27 cellular contexts compared by ENCODE assay signal in genomic region chr6:68723128-68723527, GRCh38.
DNase-seq lines count a peak whose midpoint lies in the region; ATAC-seq, FAIRE-seq and TF ChIP-seq lines count a peak whose summit lies in the region.
"Had no signal": no experiment of that assay in that cellular context is flagged by ENCODE, and none has a peak within 500 bp of the region (broad histone marks: within the 10 kb centered on the region; RNA-seq: fewer than 3 reads in every experiment).

No MANE protein-coding gene starts in this region.

- H3K9ac ChIP-seq in K562 (ENCODE audit: insufficient read depth in 1 of 2, low read depth in 2 of 2, low read length in 2 of 2), result no peak overlapping the region
- H3K9ac ChIP-seq: BLaER1 had no signal

- H3K27me3 Mint-ChIP-seq in glutamatergic neuron (ENCODE audit: unreplicated experiment) (peaks cover 6% of the 10 kb centered on the region), nephron (ENCODE audit: low read depth) (no peaks in the 10 kb centered on the region)
- H3K27me3 Mint-ChIP-seq: CD4-positive, alpha-beta memory T cell; CD4-positive, CD25-positive, alpha-beta regulatory T cell; CD8-positive, alpha-beta memory T cell had no signal

- intact Hi-C loops in K562 (cut with micrococcal nuclease) (no loop called here), tibial artery (cut with DNase I; ENCODE audit: low total_unique reads) (no loop called here)

- H3K4me1 ChIP-seq in K562 (replicated peaks in 1 of 2; ENCODE audit: control insufficient read depth in 2 of 2, insufficient read depth in 2 of 2, low read length in 2 of 2) (peaks cover 4 to 33% of the 10 kb centered on the region in 2 experiments; a peak in 3 of 5 replicates), tibial artery (no peaks in the 10 kb centered on the region)
- H3K4me1 ChIP-seq: BLaER1 had no signal

- in situ Hi-C loops in K562 (cut with MboI), result no loop called here

- H3K36me3 ChIP-seq in K562 (ENCODE audit: control insufficient read depth, insufficient read depth, low read length) (no peaks in the 10 kb centered on the region), tibial artery (no peaks in the 10 kb centered on the region)
- H3K36me3 ChIP-seq: BLaER1 had no signal

- no peak overlapping the region for H3K4me3 ChIP-seq in K562
- H3K4me3 ChIP-seq in tibial artery, result no peak overlapping the region
- H3K4me3 ChIP-seq: BLaER1, GM12878 had no signal

- no peak overlapping the region for H2AFZ ChIP-seq in K562 (ENCODE audit: low read depth, low read length)

- FAIRE-seq in K562 (lab: Jason Lieb, UNC), result no peak
- FAIRE-seq: A204.1, GM12878, GM12892, GM18507, GM19239 had no signal

- POLR2A ChIA-PET in K562 (lab: Yijun Ruan, JAX), result interaction anchor here (0.6 to 0.7 kb wide), 2 partner anchors 9 to 98 kb away, joined by 3 to 4 read pairs; no protein-coding TSS in a partner anchor

- H3K4me2 ChIP-seq in K562 (ENCODE audit: insufficient read depth, low read length), result no peak overlapping the region
- H3K4me2 ChIP-seq: BLaER1 had no signal

- no peak for ATAC-seq in K562
- ATAC-seq: GM12878 had no signal

- H3K9me1 ChIP-seq in K562 (ENCODE audit: control insufficient read depth, insufficient read depth, low read length), result no peaks in the 10 kb centered on the region

- H3K27me3 ChIP-seq in K562 (ENCODE audit: control insufficient read depth in 2 of 2, insufficient read depth in 2 of 2, low read length in 2 of 2) (no peaks in the 10 kb centered on the region), tibial artery (no peaks in the 10 kb centered on the region)
- H3K27me3 ChIP-seq: BE2C, BLaER1 had no signal

- H4K20me1 ChIP-seq in K562 (replicated peaks; ENCODE audit: control insufficient read depth, insufficient read depth, low read length), result no peaks in the 10 kb centered on the region
- H4K20me1 ChIP-seq: BLaER1 had no signal

- H3K9me3 Mint-ChIP-seq in glutamatergic neuron (ENCODE audit: unreplicated experiment) (peaks cover 6% of the 10 kb centered on the region), nephron (no peaks in the 10 kb centered on the region)
- H3K9me3 Mint-ChIP-seq: CD14-positive monocyte had no signal

- no peaks in the 10 kb centered on the region for H3K9me3 ChIP-seq in K562 (replicated peaks; ENCODE audit: control insufficient read depth, insufficient read depth, low read depth, low read length)
- H3K9me3 ChIP-seq in tibial artery, result no peaks in the 10 kb centered on the region
- H3K9me3 ChIP-seq: BE2C, BLaER1 had no signal

- WGBS in K562 (ENCODE audit: insufficient coverage, low coverage, missing lambda C conversion rate), result 13% methylated on average over 2 of the region's 2 CpGs

- TF ChIP-seq EP300 in K562 (IDR thresholded peaks at IDR 0.05; ENCODE audit: low read length), result no peak

- H3K79me2 ChIP-seq in K562 (ENCODE audit: control insufficient read depth, insufficient read depth, low read length), result no peaks in the 10 kb centered on the region; the same call in 2 of the 3 replicates

- H3K27ac Mint-ChIP-seq in glutamatergic neuron (ENCODE audit: unreplicated experiment) (peak overlapping the region; percentile 76), nephron (peak overlapping the region; percentile 27 to 88 (median 79))
- H3K27ac Mint-ChIP-seq: CD14-positive monocyte; CD4-positive, alpha-beta memory T cell; CD4-positive, CD25-positive, alpha-beta regulatory T cell; CD8-positive, alpha-beta memory T cell had no signal

- H3K4me3 Mint-ChIP-seq in glutamatergic neuron (ENCODE audit: unreplicated experiment) (no peak overlapping the region), nephron (no peak overlapping the region)
- H3K4me3 Mint-ChIP-seq: CD14-positive monocyte; CD4-positive, alpha-beta memory T cell; CD4-positive, CD25-positive, alpha-beta regulatory T cell; CD8-positive, alpha-beta memory T cell had no signal

- H3K27ac ChIP-seq in K562 (ENCODE audit: extremely low read depth, low read depth, low read length), result no peak overlapping the region
- no peak overlapping the region for H3K27ac ChIP-seq in tibial artery
- H3K27ac ChIP-seq: BLaER1 had no signal

- no TSS peak for BruUV-seq in K562 (replicated peaks; lab: Mats Ljungman, UMichigan)

- no peak for TF ChIP-seq CTCF in K562 (IDR thresholded peaks at IDR 0.05 in 2 of 3, conservative IDR thresholded peaks at IDR 0.05 in 1 of 3; ENCODE audit: insufficient read depth in 2 of 3, low read depth in 1 of 3, low read length in 3 of 3)
- TF ChIP-seq CTCF in glutamatergic neuron (IDR thresholded peaks at IDR 0.05; ENCODE audit: partially characterized antibody, unreplicated experiment), result no peak
- no peak for TF ChIP-seq CTCF in nephron (IDR thresholded peaks at IDR 0.05; ENCODE audit: unreplicated experiment in 3 of 3)
- no peak for TF ChIP-seq CTCF in tibial artery (IDR thresholded peaks at IDR 0.05)

- H3K4me1 Mint-ChIP-seq in glutamatergic neuron (ENCODE audit: low read depth, unreplicated experiment), result peaks cover 50% of the 10 kb centered on the region
- H3K4me1 Mint-ChIP-seq in nephron, result peaks cover 45% of the 10 kb centered on the region
- H3K4me1 Mint-ChIP-seq: CD14-positive monocyte; CD4-positive, alpha-beta memory T cell; CD4-positive, CD25-positive, alpha-beta regulatory T cell; CD8-positive, alpha-beta memory T cell had no signal

- H3K36me3 Mint-ChIP-seq in glutamatergic neuron (ENCODE audit: unreplicated experiment) (no peaks in the 10 kb centered on the region), nephron (ENCODE audit: low read depth) (no peaks in the 10 kb centered on the region)
- H3K36me3 Mint-ChIP-seq: CD14-positive monocyte; CD4-positive, alpha-beta memory T cell; CD4-positive, CD25-positive, alpha-beta regulatory T cell; CD8-positive, alpha-beta memory T cell had no signal

- DNase-seq in K562 (ENCODE audit: extremely low read depth in 1 of 4, low spot score in 3 of 4) (peak in 2 of 4 experiments; percentile 11 to 19), glutamatergic neuron (no peak), NCI-H1417 treated with DMSO at 0.1 percent for 48 hours (lab: John Stamatoyannopoulos, UW) (no peak), tibial artery (no peak)
- DNase-seq: 8988T; ACHN; BE2C; C1 segment of cervical spinal cord; CD4-positive, alpha-beta memory T cell; CD4-positive, CD25-positive, alpha-beta regulatory T cell; CD8-positive, alpha-beta memory T cell; COR-L47; DMS 273 treated with DMSO at 0.1 percent for 48 hours; DMS153; DMS53; DMS79; DND-41; EL; GDM1 had no signal

- CTCF ChIA-PET in K562 (lab: Yijun Ruan, JAX; ENCODE audit: low intra/inter-chr PET ratio), result no interaction called here

- TF ChIP-seq POLR2A in K562 (conservative IDR thresholded peaks at IDR 0.05), result no peak

- no peak for TF ChIP-seq RAD21 in K562 (CRISPR knock-in tag; conservative IDR thresholded peaks at IDR 0.05 in 1 of 2, IDR thresholded peaks at IDR 0.05 in 1 of 2)

TF ChIP-seq in K562, 482 proteins besides CTCF, POLR2A, EP300 and RAD21 (continues in another document):
- no peak for TF ChIP-seq ZNF311 (CRISPR knock-in tag; IDR thresholded peaks at IDR 0.05)
- peak; percentile 85 for TF ChIP-seq CBFA2T3 (IDR thresholded peaks at IDR 0.05)
- peak; percentile 22; the same call in 1 of the 2 replicates for TF ChIP-seq PML (IDR thresholded peaks at IDR 0.05; ENCODE audit: low read length)
- 0 out of 2 replicates have a peak, but pooled peaks have one; percentile 47 for TF ChIP-seq TCF3 (CRISPR knock-in tag; IDR thresholded peaks at IDR 0.05)
- peak; percentile 63 for TF ChIP-seq TAL1 (IDR thresholded peaks at IDR 0.05)
- TF ChIP-seq DACH1 (IDR thresholded peaks at IDR 0.05; ENCODE audit: partially characterized antibody), result peak; percentile 12
- no peak for TF ChIP-seq MCM7 (IDR thresholded peaks at IDR 0.05)
- TF ChIP-seq ZNF518B (CRISPR knock-in tag; IDR thresholded peaks at IDR 0.05), result no peak
- TF ChIP-seq SMAD4 (CRISPR knock-in tag; conservative IDR thresholded peaks at IDR 0.05), result 0 out of 2 replicates have a peak, but pooled peaks have one; percentile 32
- no peak for TF ChIP-seq HOMEZ (CRISPR knock-in tag; IDR thresholded peaks at IDR 0.05)
- no peak for TF ChIP-seq KLF13 (tag; IDR thresholded peaks at IDR 0.05; ENCODE audit: borderline replicate concordance, low read depth)
